ENCODE assay signal across 8 cellular contexts in the genomic region with DNA sequence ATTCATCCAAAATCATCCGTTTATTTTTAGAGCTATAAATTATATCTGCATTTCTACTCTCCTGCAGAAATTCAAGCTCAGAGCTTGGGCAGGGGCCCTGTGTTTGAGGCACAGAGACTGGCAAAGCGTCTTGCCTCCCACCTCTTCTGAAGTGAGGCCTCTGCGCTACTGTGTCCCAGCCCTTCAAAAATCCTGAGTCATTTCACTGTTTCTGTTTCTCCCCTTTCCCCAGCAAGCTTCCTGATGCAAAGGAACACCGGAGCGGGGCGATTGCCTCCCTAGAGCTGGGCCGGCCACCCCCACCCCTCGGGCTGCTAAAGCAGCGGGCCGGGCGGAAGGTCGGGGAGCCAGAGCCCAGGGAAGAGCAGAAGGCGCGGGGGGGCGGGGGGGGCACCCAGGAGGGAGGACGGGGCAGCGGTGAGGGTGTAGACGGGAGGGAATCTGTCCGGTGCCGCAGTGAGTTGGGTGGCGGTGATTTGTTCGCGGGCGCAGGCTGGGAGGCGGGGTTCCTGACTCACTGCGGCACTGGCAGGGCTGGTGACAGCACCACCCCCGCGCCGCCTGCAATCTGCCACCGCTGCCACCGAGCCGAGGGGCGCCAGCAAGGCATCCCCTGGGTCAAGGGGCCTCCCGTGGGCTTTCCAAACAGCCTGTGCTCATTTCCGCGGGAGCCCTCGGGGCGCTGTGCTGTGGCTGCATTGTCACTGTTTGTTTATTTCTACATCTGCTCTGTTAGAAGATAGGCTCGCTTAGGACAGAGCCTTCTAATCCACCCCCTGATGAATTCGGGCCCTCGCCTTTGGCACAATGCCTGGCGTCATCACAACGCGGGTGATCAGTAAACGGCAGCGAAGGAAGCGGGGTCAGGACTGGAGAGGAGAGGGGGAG. TPM values are rescaled to one million over a fixed set of nuclear protein-coding genes. Genes with fewer than 3 reads are reported as not detected.
DNase-seq lines count a peak whose midpoint lies in the region; ATAC-seq and TF ChIP-seq lines count a peak whose summit lies in the region.

No MANE protein-coding gene starts in this region.

- H3K27ac ChIP-seq in neuronal stem cell (replicated peaks; ENCODE audit: low read length) (no peak overlapping the region), upper lobe of right lung (no peak overlapping the region)

- H3K18ac ChIP-seq in neuronal stem cell (ENCODE audit: low read length) = peak overlapping the region; percentile 82

- H3K9ac ChIP-seq in neuronal stem cell (ENCODE audit: low read depth, low read length, poor library complexity) = peak overlapping the region; percentile 64

- H3K4me1 ChIP-seq in neuronal stem cell (ENCODE audit: control insufficient read depth in 2 of 2, insufficient read depth in 1 of 2, low read depth in 1 of 2, low read length in 2 of 2) (peaks cover 2 to 3% of the 10 kb centered on the region in 2 donors), upper lobe of right lung (no peaks in the 10 kb centered on the region)

- ATAC-seq in upper lobe of right lung = peak; percentile 86

- H4K91ac ChIP-seq in neuronal stem cell (ENCODE audit: low read depth, low read length, poor library complexity) = no peak overlapping the region

- H2BK15ac ChIP-seq in neuronal stem cell (ENCODE audit: low read length) = no peak overlapping the region

- no peak overlapping the region for H2BK12ac ChIP-seq in neuronal stem cell (ENCODE audit: low read length)

- intact Hi-C loops in upper lobe of right lung (cut with DNase I) = no loop called here

- peak overlapping the region; percentile 75 for H3K4me2 ChIP-seq in neuronal stem cell (ENCODE audit: insufficient read depth, low read length, poor library complexity, severe bottlenecking)

- TF ChIP-seq CTCF in GM06990 (IDR thresholded peaks at IDR 0.05; ENCODE audit: insufficient read depth, low read length, poor library complexity, severe bottlenecking) (no peak), upper lobe of right lung (IDR thresholded peaks at IDR 0.05) (no peak), GM10248 (IDR thresholded peaks at IDR 0.05; ENCODE audit: control extremely low read depth, extremely low read depth, low read depth, missing control alignments) (no peak)

- H3K36me3 ChIP-seq in GM06990 (ENCODE audit: control insufficient read depth, insufficient read depth, low read length) (no peaks in the 10 kb centered on the region), neuronal stem cell (replicated peaks in 1 of 2; ENCODE audit: control insufficient read depth in 2 of 2, insufficient read depth in 2 of 2, low read length in 2 of 2) (no peaks in the 10 kb centered on the region), upper lobe of right lung (no peaks in the 10 kb centered on the region)

- no peaks in the 10 kb centered on the region for H3K79me1 ChIP-seq in neuronal stem cell (ENCODE audit: low read depth, low read length)

- H3K14ac ChIP-seq in neuronal stem cell (ENCODE audit: low read length) = no peak overlapping the region

- POLR2A ChIA-PET in GM10248 (lab: Yijun Ruan, JAX) = no interaction called here

- no peaks in the 10 kb centered on the region for H3K9me3 ChIP-seq in neuronal stem cell (replicated peaks in 1 of 2; ENCODE audit: control insufficient read depth in 2 of 2, insufficient read depth in 1 of 2, low read depth in 1 of 2, low read length in 2 of 2)
- no peaks in the 10 kb centered on the region for H3K9me3 ChIP-seq in upper lobe of right lung

- no CpG with 5 or more reads among the region's 47 CpGs for WGBS in neuronal stem cell (ENCODE audit: extremely low coverage in 2 of 2, insufficient read length in 2 of 2, insufficient replicate concordance in 1 of 2), 2 donors

- H3K4ac ChIP-seq in neuronal stem cell (ENCODE audit: low read length) = no peak overlapping the region

- DNase-seq in GM06990 (ENCODE audit: extremely low read depth, insufficient read length) (peak; percentile 1), NCI-H2171 (lab: John Stamatoyannopoulos, UW) (peak; percentile 95), germinal center (ENCODE audit: low spot score) (peak; percentile 6), neuronal stem cell (ENCODE audit: low spot score) (peak; percentile 15), upper lobe of right lung (peak; percentile 72), GM10248 (ENCODE audit: extremely low spot score) (no peak)
- peak; percentile 40 to 63 for DNase-seq in activated T-cell treated with anti-CD3 and anti-CD28 coated beads, Interleukin-2, amount 50 U/mL, for 48 hours
- DNase-seq in central memory CD4-positive, alpha-beta T cell = no peak

- H3K23ac ChIP-seq in neuronal stem cell (ENCODE audit: low read depth, low read length, poor library complexity) = no peak overlapping the region

- H3K27me3 ChIP-seq in GM06990 (replicated peaks; ENCODE audit: control insufficient read depth, insufficient read depth, low read length) (no peaks in the 10 kb centered on the region), neuronal stem cell (ENCODE audit: control insufficient read depth in 3 of 3, insufficient read depth in 3 of 3, low read depth in 1 of 3, low read length in 3 of 3) (peaks cover 0 to 44% (median 8%) of the 10 kb centered on the region in 3 experiments), upper lobe of right lung (peaks cover 6% of the 10 kb centered on the region)

- H2BK5ac ChIP-seq in neuronal stem cell (ENCODE audit: low read length) = no peak overlapping the region

- H2BK120ac ChIP-seq in neuronal stem cell (ENCODE audit: low read depth, low read length) = peak overlapping the region; percentile 1

- H2AFZ ChIP-seq in neuronal stem cell (ENCODE audit: low read length) = peak overlapping the region; percentile 84

- no peak overlapping the region for H4K8ac ChIP-seq in neuronal stem cell (ENCODE audit: low read depth, low read length)

- H2AK5ac ChIP-seq in neuronal stem cell (ENCODE audit: low read depth, low read length) = no peak overlapping the region

- H3K4me3 ChIP-seq in GM06990 (replicated peaks; ENCODE audit: low read depth, low read length) (no peak overlapping the region), neuronal stem cell (ENCODE audit: low read length in 2 of 2) (peak overlapping the region; percentile 15 to 79), upper lobe of right lung (peak overlapping the region; percentile 40)

- CTCF ChIA-PET in GM10248 (lab: Yijun Ruan, JAX) = no interaction called here

RNA-seq across cellular contexts. Expression of a gene that starts 46.5 kb away (rescaled TPM):
- polyA plus RNA-seq in neuronal stem cell (2013, experiment 1 of 2) = 0.86 TPM
- 0.68 TPM for polyA plus RNA-seq in neuronal stem cell (2013, experiment 2 of 2)
- total RNA-seq in upper lobe of right lung = 1.9 TPM

Comparison
In these comparisons a context has a peak if more than half of its experiments do, and no peak if none do; other contexts are left out.
1. DNase-seq: peak in GM06990 (single experiment), NCI-H2171 (single experiment), activated T-cell treated with anti-CD3 and anti-CD28 coated beads, Interleukin-2, amount 50 U/mL, for 48 hours (2 of 2), germinal center (single experiment), neuronal stem cell (single experiment) and upper lobe of right lung (single experiment); none in GM10248 (single experiment) and central memory CD4-positive, alpha-beta T cell (single experiment).